ENCODE assay signal across 28 cellular contexts in genomic region chr6:91094341-91094740, GRCh38.
"Had no signal": no experiment of that assay in that cellular context is flagged by ENCODE, and none has a peak within 500 bp of the region (broad histone marks: within the 10 kb centered on the region; RNA-seq: fewer than 3 reads in every experiment).

No MANE protein-coding gene starts in this region.

- DNase-seq: activated B cell treated with CpG ODN at 0.5 μM for 24 hours; activated CD4-positive, alpha-beta memory T cell treated with anti-CD3 and anti-CD28 coated beads, Interleukin-2, amount 10 ng/mL, durations not matched to agents 7 days and 5 days; activated CD4-positive, alpha-beta T cell treated with anti-CD3 and anti-CD28 coated beads for 1 hour; activated CD4-positive, alpha-beta T cell treated with anti-CD3 and anti-CD28 coated beads for 4 hours; activated CD4-positive, alpha-beta T cell treated with anti-CD3 and anti-CD28 coated beads, Interleukin-2, amount 10 ng/mL, durations not matched to agents 7 days and 5 days; activated CD4-positive, alpha-beta T cell treated with anti-CD3 and anti-CD28 coated beads, Interleukin-2, amount 50 U/mL, for 4 hours; activated CD8-positive, alpha-beta memory T cell treated with anti-CD3 and anti-CD28 coated beads, Interleukin-2, amount 50 U/mL, for 48 hours; activated gamma-delta T cell; activated naive CD4-positive, alpha-beta T cell; activated naive CD4-positive, alpha-beta T cell treated with anti-CD3 and anti-CD28 coated beads, Interleukin-2, amount 10 ng/mL, durations not matched to agents 7 days and 5 days; activated naive CD8-positive, alpha-beta T cell treated with anti-CD3 and anti-CD28 coated beads, Interleukin-2, amount 10 ng/mL, durations not matched to agents 7 days and 5 days; activated T-cell treated with anti-CD3 and anti-CD28 coated beads for 4 hours; activated T-cell treated with anti-CD3 and anti-CD28 coated beads, Interleukin-2, amount 50 U/mL, for 24 hours; activated T-cell treated with anti-CD3 and anti-CD28 coated beads, Interleukin-2, amount 50 U/mL, for 72 hours; central memory CD4-positive, alpha-beta T cell; cerebellar nuclear complex; colonic mucosa; effector CD8-positive, alpha-beta T cell; foreskin fibroblast; gastrocnemius medialis; glutamatergic neuron; heart left ventricle; T-helper 1 cell; T-helper 17 cell; T1000; WERI-Rb-1 had no signal

- ATAC-seq: activated naive CD4-positive, alpha-beta T cell treated with anti-CD3 and anti-CD28 coated beads, Interleukin-2, amount 50 U/mL, for 72 hours; activated T-cell treated with anti-CD3 and anti-CD28 coated beads, Interleukin-2, amount 50 U/mL, for 72 hours; esophagus mucosa; gastrocnemius medialis; heart left ventricle; T-helper 17 cell had no signal
